ENCODE assay signal across 8 cellular contexts in genomic region chr19:17496337-17496997, GRCh38. TPM values are rescaled to one million over a fixed set of nuclear protein-coding genes. Genes with fewer than 3 reads are reported as not detected.
A peak's percentile ranks its signal among the peaks of the same experiment; 100 is the strongest.
DNase-seq lines count a peak whose midpoint lies in the region; ATAC-seq, FAIRE-seq and TF ChIP-seq lines count a peak whose summit lies in the region.

No MANE protein-coding gene starts in this region.

- H3K9me3 ChIP-seq in A673 (ENCODE audit: low read depth, low read length, poor library complexity, severe bottlenecking) (no peaks in the 10 kb centered on the region), aorta (ENCODE audit: control insufficient read depth, low read length) (no peaks in the 10 kb centered on the region)

- peak; percentile 99 for TF ChIP-seq CTCF in A673 (conservative IDR thresholded peaks at IDR 0.05; ENCODE audit: low read depth, low read length)
- TF ChIP-seq CTCF in RWPE1 (conservative IDR thresholded peaks at IDR 0.05; ENCODE audit: low read depth): peak; percentile 94
- peak; percentile 99 for TF ChIP-seq CTCF in foreskin keratinocyte (conservative IDR thresholded peaks at IDR 0.05)

- peak; percentile 86 for FAIRE-seq in GM18507 (lab: Jason Lieb, UNC)

- H3K36me3 ChIP-seq in A673 (ENCODE audit: insufficient read depth, low read length, poor library complexity, severe bottlenecking): peaks cover 6% of the 10 kb centered on the region
- H3K36me3 ChIP-seq in aorta (ENCODE audit: control insufficient read depth in 1 of 2, insufficient read depth in 2 of 2, low read length in 1 of 2): no peaks in the 10 kb centered on the region

- 53 to 56% methylated on average over 14 of the region's 14 CpGs for WGBS in aorta, 2 donors

- POLR2A ChIA-PET in A673 (lab: Charles Lee; ENCODE audit: low non-redundant PET): no interaction called here
- POLR2A ChIA-PET in RWPE1 (lab: Yijun Ruan, JAX; ENCODE audit: low non-redundant PET): no interaction called here

- H3K27ac ChIP-seq in A673 (ENCODE audit: low read depth, low read length, poor library complexity, severe bottlenecking): no peak overlapping the region
- H3K27ac ChIP-seq in RWPE1: peak overlapping the region; percentile 27
- H3K27ac ChIP-seq in foreskin keratinocyte: no peak overlapping the region
- no peak overlapping the region for H3K27ac ChIP-seq in aorta (ENCODE audit: low read depth in 1 of 2, low read length in 2 of 2)

- TF ChIP-seq EP300 in Ishikawa (IDR thresholded peaks at IDR 0.05; ENCODE audit: borderline replicate concordance): no peak

- no TSS peak for BruUV-seq in A673 (replicated peaks; lab: Mats Ljungman, UMichigan)

- intact Hi-C loops in A673 (cut with micrococcal nuclease; ENCODE audit: unreplicated experiment) (no loop called here), posterior cingulate gyrus (cut with DNase I) (no loop called here), aorta (cut with DNase I) (no loop called here)

- no peaks in the 10 kb centered on the region for H3K27me3 ChIP-seq in A673 (replicated peaks; ENCODE audit: insufficient read depth, low read depth, low read length, poor library complexity)
- H3K27me3 ChIP-seq in foreskin keratinocyte: no peaks in the 10 kb centered on the region
- no peaks in the 10 kb centered on the region for H3K27me3 ChIP-seq in aorta (ENCODE audit: control insufficient read depth in 1 of 2, insufficient read depth in 2 of 2, low read length in 1 of 2)

- H3K4me1 ChIP-seq in A673 (ENCODE audit: insufficient read depth, low read length, poor library complexity, severe bottlenecking) (peaks cover 14% of the 10 kb centered on the region), foreskin keratinocyte (no peaks in the 10 kb centered on the region), aorta (ENCODE audit: control insufficient read depth in 1 of 2, insufficient read depth in 2 of 2, low read length in 2 of 2) (no peaks in the 10 kb centered on the region)

- peak; percentile 49 for TF ChIP-seq RAD21 in Ishikawa (IDR thresholded peaks at IDR 0.05; ENCODE audit: low read depth)

- DNase-seq in A673 (ENCODE audit: low spot score) (peak; percentile 82), GM18507 (ENCODE audit: extremely low spot score, insufficient read length, low read depth) (peak; percentile 81), RWPE1 (ENCODE audit: low spot score) (peak; percentile 66), activated T-helper 1 cell treated with Interleukin-2 at 50 U/mL for 16 hours (ENCODE audit: low read depth) (peak; percentile 59), foreskin keratinocyte (peak; percentile 17 to 44), posterior cingulate gyrus (peak in 6 of 10 donors; percentile 27 to 93 (median 58)), aorta (peak; percentile 74 to 90)

- no peak overlapping the region for H3K4me3 ChIP-seq in A673 (ENCODE audit: low read depth, low read length, poor library complexity, severe bottlenecking)
- no peak overlapping the region for H3K4me3 ChIP-seq in aorta (ENCODE audit: low read length in 2 of 2)

- ATAC-seq in foreskin keratinocyte (peak; percentile 88), aorta (ENCODE audit: low FRiP score) (peak; percentile 81)

- CTCF ChIA-PET in A673 (lab: Charles Lee): interaction anchor here (0.5 to 1.2 kb wide), 10 partner anchors 12 to 363 kb away, joined by 3 to 6 read pairs (median 4); partner anchors contain the start of genes PGLS and RPL18A
- CTCF ChIA-PET in RWPE1 (lab: Yijun Ruan, JAX): interaction anchor here (0.6 to 1.6 kb wide), 22 partner anchors 9 to 736 kb away, joined by 3 to 12 read pairs (median 4); no protein-coding TSS in a partner anchor

TF ChIP-seq in Ishikawa, 13 proteins besides CTCF, POLR2A, EP300 and RAD21:
- TF ChIP-seq EGR1 (IDR thresholded peaks at IDR 0.05): no peak
- TF ChIP-seq TCF12 (IDR thresholded peaks at IDR 0.05; ENCODE audit: low read depth): no peak
- no peak for TF ChIP-seq NFIC (IDR thresholded peaks at IDR 0.05)
- no peak for TF ChIP-seq FOXM1 (IDR thresholded peaks at IDR 0.05; ENCODE audit: borderline replicate concordance, low read depth)
- no peak for TF ChIP-seq MAX (IDR thresholded peaks at IDR 0.05)
- TF ChIP-seq ZBTB7A (IDR thresholded peaks at IDR 0.05; ENCODE audit: low read depth): peak; percentile 32; the same call in 1 of the 2 replicates
TF ChIP-seq in Ishikawa: peak in this region for 1.

RNA-seq across cellular contexts. Expression of gene PGLS, which starts 15.0 kb away (rescaled TPM):
- total RNA-seq in A673 (2021) (80.1 and 94.4 TPM in 2 replicates), foreskin keratinocyte (79.4 and 80.9 TPM in 2 replicates), aorta (10 to 100 TPM; 38.0 to 50.6 TPM)
- polyA plus RNA-seq in foreskin keratinocyte (128 and 132 TPM in 2 replicates), aorta (10 to 100 TPM; 31.7 to 90.6 TPM)

RNA-seq across cellular contexts. Expression of gene SLC27A1, which starts 26.1 kb away (rescaled TPM):
- total RNA-seq in A673 (2021): 3.0 and 6.9 TPM in 2 replicates
- total RNA-seq in foreskin keratinocyte: 8.3 and 10.5 TPM in 2 replicates
- 7.2 and 9.3 TPM in 2 replicates for polyA plus RNA-seq in foreskin keratinocyte
- 10 to 100 TPM; 12.0 to 22.2 TPM for total RNA-seq in aorta
- 10 to 100 TPM in 1 of 2 donors, 1 to 10 TPM in 1; 6.8 to 37.8 TPM for polyA plus RNA-seq in aorta

RNA-seq across cellular contexts. Expression of gene NXNL1, which starts 35.7 kb away (rescaled TPM):
- total RNA-seq in A673 (2021) (not detected in 2 replicates), foreskin keratinocyte (not detected in 2 replicates), aorta (not detected)
- polyA plus RNA-seq in foreskin keratinocyte (not detected in 2 replicates), aorta (not detected)

RNA-seq across cellular contexts. Expression of gene TMEM221, which starts 48.0 kb away (rescaled TPM):
- total RNA-seq in A673 (2021) (0.31 TPM in 1 of 2 replicates, not detected in the other), foreskin keratinocyte (0.11 and 0.17 TPM in 2 replicates), aorta (under 1 TPM in 1 of 2 donors, not detected in 1; 0.30 TPM)
- polyA plus RNA-seq in foreskin keratinocyte (0.24 and 0.36 TPM in 2 replicates), aorta (under 1 TPM in 1 of 2 donors, not detected in 1; 0.38 TPM)

RNA-seq across cellular contexts. Expression of gene COLGALT1, which starts 59.0 kb away (rescaled TPM):
- total RNA-seq in A673 (2021) (91.3 and 93.5 TPM in 2 replicates), foreskin keratinocyte (91.1 and 94.4 TPM in 2 replicates), aorta (10 to 100 TPM; 67.1 to 91.2 TPM)
- polyA plus RNA-seq in foreskin keratinocyte (72.9 and 73.1 TPM in 2 replicates), aorta (10 to 100 TPM; 26.3 to 45.6 TPM)

Comparison
In these comparisons a context has a peak if more than half of its experiments do, and no peak if none do; other contexts are left out.
1. DNase-seq: peak in every context shown above with its lines; median percentile 82 in A673; 82 in aorta; 81 in GM18507; 66 in RWPE1; 59 in activated T-helper 1 cell treated with Interleukin-2 at 50 U/mL for 16 hours; 58 in posterior cingulate gyrus; 30 in foreskin keratinocyte.